ENCODE assay signal across 14 cellular contexts in genomic region chr1:54361342-54361741, GRCh38. TPM values are rescaled to one million over a fixed set of nuclear protein-coding genes. Genes with fewer than 3 reads are reported as not detected.
DNase-seq lines count a peak whose midpoint lies in the region; ATAC-seq and TF ChIP-seq lines count a peak whose summit lies in the region.
"Had no signal": no experiment of that assay in that cellular context is flagged by ENCODE, and none has a peak within 500 bp of the region (broad histone marks: within the 10 kb centered on the region; RNA-seq: fewer than 3 reads in every experiment).

No MANE protein-coding gene starts in this region.

- H2AK5ac ChIP-seq in mesendoderm (ENCODE audit: low read length), result no peak overlapping the region

- H3K36me3 ChIP-seq in HCT116 (ENCODE audit: control insufficient read depth in 1 of 2, insufficient read depth in 2 of 2, low read length in 2 of 2) (no peaks in the 10 kb centered on the region; a peak in 1 of 4 replicates), mesendoderm (ENCODE audit: control insufficient read depth, insufficient read depth, low read length) (peaks cover 1% of the 10 kb centered on the region)
- H3K36me3 ChIP-seq: adrenal gland had no signal

- TF ChIP-seq POLR2A in HCT116 (IDR thresholded peaks at IDR 0.05; ENCODE audit: borderline replicate concordance, extremely low read depth, insufficient read depth, insufficient read length), result no peak

- no TSS peak for BruUV-seq in HCT116 (replicated peaks; lab: Mats Ljungman, UMichigan)

- H3K4me2 ChIP-seq in HCT116 (ENCODE audit: low read length), result no peak overlapping the region
- no peak overlapping the region for H3K4me2 ChIP-seq in mesendoderm (ENCODE audit: low read length)

- H3K9me3 ChIP-seq in HCT116 (ENCODE audit: control insufficient read depth in 1 of 2, insufficient read depth in 1 of 2, low read depth in 1 of 2, low read length in 2 of 2), result no peaks in the 10 kb centered on the region
- H3K9me3 ChIP-seq: adrenal gland had no signal

- H4K20me1 ChIP-seq in HCT116 (ENCODE audit: insufficient read depth), result no peaks in the 10 kb centered on the region; the same call in 1 of the 2 replicates

- H3K4me3 ChIP-seq in HCT116 (replicated peaks in 1 of 2; ENCODE audit: low read depth in 1 of 2, low read length in 2 of 2), result no peak overlapping the region
- no peak overlapping the region for H3K4me3 ChIP-seq in dorsolateral prefrontal cortex
- no peak overlapping the region for H3K4me3 ChIP-seq in mesendoderm (ENCODE audit: low read length)
- H3K4me3 ChIP-seq: adrenal gland, SK-N-MC had no signal

- no peak overlapping the region for H2AFZ ChIP-seq in HCT116 (ENCODE audit: low read depth, low read length, poor library complexity, severe bottlenecking)

- H2BK15ac ChIP-seq in mesendoderm (replicated peaks; ENCODE audit: low read depth), result no peak overlapping the region

- H3K4ac ChIP-seq in mesendoderm (ENCODE audit: low read depth, low read length), result no peak overlapping the region

- POLR2A ChIA-PET in HCT116 (lab: Charles Lee), result no interaction called here

- no peak overlapping the region for H2BK5ac ChIP-seq in mesendoderm (ENCODE audit: low read length)

- H3K4me1 ChIP-seq in HCT116 (ENCODE audit: control insufficient read depth in 1 of 2, insufficient read depth in 2 of 2, low read length in 2 of 2) (peaks cover 0 to 10% of the 10 kb centered on the region in 2 experiments; a peak in 1 of 4 replicates), mesendoderm (ENCODE audit: control insufficient read depth, low read depth, low read length) (peaks cover 17% of the 10 kb centered on the region)

- TF ChIP-seq CTCF in HCT116 (IDR thresholded peaks at IDR 0.05 in 2 of 3, conservative IDR thresholded peaks at IDR 0.05 in 1 of 3; ENCODE audit: borderline replicate concordance in 1 of 3, insufficient read depth in 1 of 3, low read depth in 2 of 3, low read length in 2 of 3) (no peak), dorsolateral prefrontal cortex (IDR thresholded peaks at IDR 0.05 in 54 of 56, conservative IDR thresholded peaks at IDR 0.05 in 2 of 56; ENCODE audit: low read depth in 1 of 56, partially characterized antibody in 56 of 56) (peak in 53 of 56 donors; percentile 26 to 80 (median 52))

- H3K27ac ChIP-seq in HCT116 (ENCODE audit: low read depth, low read length) (no peak overlapping the region), dorsolateral prefrontal cortex (peak overlapping the region in 28 of 59 donors; percentile 3 to 92 (median 46)), mesendoderm (ENCODE audit: low read depth, low read length) (no peak overlapping the region)
- H3K27ac ChIP-seq: SK-N-MC had no signal

- H3K9me2 ChIP-seq in HCT116 (ENCODE audit: insufficient read depth), result no peaks in the 10 kb centered on the region

- H3K79me2 ChIP-seq in HCT116 (ENCODE audit: insufficient read depth, low read length) (no peaks in the 10 kb centered on the region), mesendoderm (ENCODE audit: control insufficient read depth, insufficient read depth, low read length) (peaks cover 93% of the 10 kb centered on the region)

- H3K9ac ChIP-seq in HCT116 (ENCODE audit: low read length), result no peak overlapping the region
- H3K9ac ChIP-seq in mesendoderm (ENCODE audit: low read length), result no peak overlapping the region

- no peak overlapping the region for H4K5ac ChIP-seq in mesendoderm (ENCODE audit: low read length)

- RAD21 ChIA-PET in HCT116 (lab: Charles Lee; ENCODE audit: low non-redundant PET in 1 of 2, low total read pairs in 2 of 2, uncharacterized antibody in 2 of 2, unreplicated experiment in 2 of 2), result no interaction called here

- H3K56ac ChIP-seq in mesendoderm (ENCODE audit: low read length), result no peak overlapping the region

- no peak for ATAC-seq in HCT116
- ATAC-seq in GM18870 (IDR thresholded peaks at IDR 0.05; ENCODE audit: unreplicated experiment), result no peak
- ATAC-seq in HG03457 (IDR thresholded peaks at IDR 0.05; ENCODE audit: unreplicated experiment), result no peak
- ATAC-seq: stimulated activated naive CD8-positive, alpha-beta T cell treated with anti-CD3 and anti-CD28 coated beads, Interleukin-15, amount 100 ng/mL, for 72 hours had no signal

- H3K27me3 ChIP-seq in HCT116 (ENCODE audit: insufficient read depth, low read length), result no peaks in the 10 kb centered on the region
- no peaks in the 10 kb centered on the region for H3K27me3 ChIP-seq in dorsolateral prefrontal cortex
- no peaks in the 10 kb centered on the region for H3K27me3 ChIP-seq in mesendoderm (ENCODE audit: insufficient read depth, low read length, poor library complexity)
- H3K27me3 ChIP-seq: adrenal gland had no signal

- H4K8ac ChIP-seq in mesendoderm (ENCODE audit: low read depth, low read length), result no peak overlapping the region

- peaks cover 52% of the 10 kb centered on the region for H3K79me1 ChIP-seq in mesendoderm (ENCODE audit: low read length)

- no peak overlapping the region for H3K18ac ChIP-seq in mesendoderm (ENCODE audit: low read length)

- no CpG with 5 or more reads among the region's 12 CpGs for WGBS in mesendoderm (ENCODE audit: extremely low coverage, insufficient coverage, low lambda C conversion rate)

- no peak overlapping the region for H3K23ac ChIP-seq in mesendoderm (ENCODE audit: low read length)

- CTCF ChIA-PET in HCT116 (lab: Charles Lee), result no interaction called here

- intact Hi-C loops in HCT116 (cut with micrococcal nuclease) (no loop called here), dorsolateral prefrontal cortex (cut with DNase I) (loop anchor here (2.0 to 10.0 kb wide), 4 partner anchors 41 to 126 kb away; no protein-coding TSS in a partner anchor)

- TF ChIP-seq RAD21 in HCT116 (IDR thresholded peaks at IDR 0.05; ENCODE audit: low read depth), result 0 out of 2 replicates have a peak, but pooled peaks have one; percentile 17

- peak in 8 of 14 donors; percentile 3 to 46 (median 18) for DNase-seq in C1 segment of cervical spinal cord (lab: John Stamatoyannopoulos, UW)
- DNase-seq in HCT116 (ENCODE audit: low read depth, low spot score), result no peak
- peak in 6 of 10 donors; percentile 58 to 73 (median 64) for DNase-seq in dorsolateral prefrontal cortex
- DNase-seq in mesendoderm, result peak; percentile 60
- no peak for DNase-seq in activated CD8-positive, alpha-beta memory T cell treated with anti-CD3 and anti-CD28 coated beads, Interleukin-2, amount 50 U/mL, for 4 hours
- DNase-seq in DMS53 (lab: John Stamatoyannopoulos, UW), result no peak
- DNase-seq: activated B cell treated with CpG ODN at 0.5 μM for 24 hours; activated T-cell treated with anti-CD3 and anti-CD28 coated beads for 4 hours; adrenal gland; NCI-H2107; stimulated activated naive CD8-positive, alpha-beta T cell treated with anti-CD3 and anti-CD28 coated beads, Interleukin-15, amount 100 ng/mL, for 72 hours had no signal

- no peak overlapping the region for H2BK120ac ChIP-seq in mesendoderm (ENCODE audit: low read depth, low read length)

TF ChIP-seq in HCT116, 20 proteins besides CTCF, POLR2A, EP300 and RAD21:
- TF ChIP-seq EGR1 (IDR thresholded peaks at IDR 0.05; ENCODE audit: low read depth), result no peak
- TF ChIP-seq ATF3 (IDR thresholded peaks at IDR 0.05), result no peak
- no peak for TF ChIP-seq JUND (IDR thresholded peaks at IDR 0.05)
- TF ChIP-seq FOSL1 (IDR thresholded peaks at IDR 0.05; ENCODE audit: low read depth), result no peak
TF ChIP-seq in HCT116: peak in this region for 0.

RNA-seq across cellular contexts. Expression of gene SSBP3, which starts 44.9 kb away (rescaled TPM):
- total RNA-seq in HCT116 (2021; ENCODE audit: unreplicated experiment) (37.5 TPM), dorsolateral prefrontal cortex (100 to 1,000 TPM in 118 of 120 experiments, 10 to 100 TPM in 2; 90.9 to 247 (median 178) TPM)
- 19.1 and 23.8 TPM in 2 replicates for polyA plus RNA-seq in HCT116 (2012)
- polyA plus RNA-seq in mesendoderm (2013, experiment 1 of 2), result 143 TPM
- 152 TPM for polyA plus RNA-seq in mesendoderm (2013, experiment 2 of 2)

Comparison
In these comparisons a context has a peak if more than half of its experiments do, and no peak if none do; other contexts are left out.
1. DNase-seq: peak in C1 segment of cervical spinal cord (8 of 14), dorsolateral prefrontal cortex (6 of 10) and mesendoderm (single experiment); none in HCT116 (single experiment), activated CD8-positive, alpha-beta memory T cell treated with anti-CD3 and anti-CD28 coated beads, Interleukin-2, amount 50 U/mL, for 4 hours (single experiment) and DMS53 (single experiment).
2. CTCF ChIP-seq: peak in dorsolateral prefrontal cortex (53 of 56); none in HCT116 (0 of 3).